In genomic region chr17:68491864-68492263, GRCh38 we compare ENCODE assay signal across 1 cellular context.
TF ChIP-seq lines count a peak whose summit lies in the region.

No MANE protein-coding gene starts in this region.

TF ChIP-seq in SK-N-SH treated with all-trans-retinoic acid at 6 μM for 48 hours, 23 proteins besides CTCF, POLR2A, EP300 and RAD21 (continued from another document):
- TF ChIP-seq POU6F1 (CRISPR knock-in tag; IDR thresholded peaks at IDR 0.05; ENCODE audit: borderline replicate concordance, low read depth) (no peak), ZNF70 (CRISPR knock-in tag; IDR thresholded peaks at IDR 0.05) (no peak), TSHZ2 (CRISPR knock-in tag; IDR thresholded peaks at IDR 0.05) (no peak), OSR1 (CRISPR knock-in tag; IDR thresholded peaks at IDR 0.05) (no peak)
- TF ChIP-seq, protein P1, sequence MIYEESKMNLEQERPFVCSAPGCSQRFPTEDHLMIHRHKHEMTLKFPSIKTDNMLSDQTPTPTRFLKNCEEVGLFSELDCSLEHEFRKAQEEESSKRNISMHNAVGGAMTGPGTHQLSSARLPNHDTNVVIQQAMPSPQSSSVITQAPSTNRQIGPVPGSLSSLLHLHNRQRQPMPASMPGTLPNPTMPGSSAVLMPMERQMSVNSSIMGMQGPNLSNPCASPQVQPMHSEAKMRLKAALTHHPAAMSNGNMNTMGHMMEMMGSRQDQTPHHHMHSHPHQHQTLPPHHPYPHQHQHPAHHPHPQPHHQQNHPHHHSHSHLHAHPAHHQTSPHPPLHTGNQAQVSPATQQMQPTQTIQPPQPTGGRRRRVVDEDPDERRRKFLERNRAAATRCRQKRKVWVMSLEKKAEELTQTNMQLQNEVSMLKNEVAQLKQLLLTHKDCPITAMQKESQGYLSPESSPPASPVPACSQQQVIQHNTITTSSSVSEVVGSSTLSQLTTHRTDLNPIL (CRISPR knock-in tag; IDR thresholded peaks at IDR 0.05; ENCODE audit: low read depth), result no peak
TF ChIP-seq in SK-N-SH treated with all-trans-retinoic acid at 6 μM for 48 hours: peak in this region for 0.
